ENCODE assay signal across 1 cellular context in genomic region chr19:10769533-10770491, GRCh38.
TF ChIP-seq lines count a peak whose summit lies in the region.

No MANE protein-coding gene starts in this region.

TF ChIP-seq in HepG2, 621 proteins besides CTCF, POLR2A, EP300 and RAD21 (continued from another document and continues in another):
- TF ChIP-seq ARID4A (CRISPR knock-in tag; IDR thresholded peaks at IDR 0.05; ENCODE audit: borderline replicate concordance) (peak; percentile 30; the same call in 1 of the 2 replicates), SMC3 (IDR thresholded peaks at IDR 0.05; ENCODE audit: low read length) (peak; percentile 64), BORCS8-MEF2B (CRISPR knock-in tag; IDR thresholded peaks at IDR 0.05) (no peak), TFE3 (CRISPR knock-in tag; IDR thresholded peaks at IDR 0.05) (peak; percentile 86), HNF1B (CRISPR knock-in tag; IDR thresholded peaks at IDR 0.05) (peak; percentile 62), TBX2 (CRISPR knock-in tag; IDR thresholded peaks at IDR 0.05; ENCODE audit: borderline replicate concordance) (peak; percentile 13; the same call in 1 of the 2 replicates), SIN3A (IDR thresholded peaks at IDR 0.05; ENCODE audit: borderline replicate concordance, low read depth, low read length) (peak; percentile 71; the same call in 1 of the 2 replicates), ZNF460 (CRISPR knock-in tag; IDR thresholded peaks at IDR 0.05; ENCODE audit: borderline replicate concordance) (no peak), TSC22D2 (CRISPR knock-in tag; IDR thresholded peaks at IDR 0.05; ENCODE audit: borderline replicate concordance) (0 out of 2 replicates have a peak, but pooled peaks have one; percentile 59), SETDB1 (CRISPR knock-in tag; IDR thresholded peaks at IDR 0.05; ENCODE audit: borderline replicate concordance) (no peak), KDM5A (IDR thresholded peaks at IDR 0.05; ENCODE audit: borderline replicate concordance, low read length) (no peak), ZBTB7B (CRISPR knock-in tag; IDR thresholded peaks at IDR 0.05) (peak; percentile 52), TCF12 (IDR thresholded peaks at IDR 0.05) (no peak), TCF12 (CRISPR knock-in tag; IDR thresholded peaks at IDR 0.05) (no peak), ZNF501 (CRISPR knock-in tag; IDR thresholded peaks at IDR 0.05) (peak; percentile 70), HOXA3 (CRISPR knock-in tag; IDR thresholded peaks at IDR 0.05) (0 out of 2 replicates have a peak, but pooled peaks have one; percentile 10), ZFP1 (CRISPR knock-in tag; IDR thresholded peaks at IDR 0.05) (no peak), ZNF710 (CRISPR knock-in tag; IDR thresholded peaks at IDR 0.05; ENCODE audit: borderline replicate concordance) (no peak), MXD4 (CRISPR knock-in tag; IDR thresholded peaks at IDR 0.05) (peak; percentile 52; the same call in 1 of the 2 replicates), ZBTB3 (CRISPR knock-in tag; IDR thresholded peaks at IDR 0.05; ENCODE audit: borderline replicate concordance, low read depth) (peak; percentile 97), NFYC (CRISPR knock-in tag; IDR thresholded peaks at IDR 0.05) (peak; percentile 46; the same call in 1 of the 2 replicates), ZBTB7A (CRISPR knock-in tag; IDR thresholded peaks at IDR 0.05) (no peak), ZNF335 (CRISPR knock-in tag; IDR thresholded peaks at IDR 0.05) (peak; percentile 39; the same call in 1 of the 2 replicates), MEF2D (CRISPR knock-in tag; IDR thresholded peaks at IDR 0.05) (0 out of 2 replicates have a peak, but pooled peaks have one; percentile 46), YY1 (IDR thresholded peaks at IDR 0.05; ENCODE audit: insufficient read depth, insufficient replicate concordance, low read depth, low read length) (peak; percentile 30), ZNF280D (CRISPR knock-in tag; IDR thresholded peaks at IDR 0.05) (no peak), NAIF1 (CRISPR knock-in tag; IDR thresholded peaks at IDR 0.05; ENCODE audit: borderline replicate concordance) (peak; percentile 58; the same call in 1 of the 2 replicates), SKIL (CRISPR knock-in tag; IDR thresholded peaks at IDR 0.05; ENCODE audit: borderline replicate concordance) (peak; percentile 23; the same call in 1 of the 2 replicates), TARDBP (CRISPR knock-in tag; IDR thresholded peaks at IDR 0.05) (peak; percentile 40; the same call in 1 of the 2 replicates), ZKSCAN1 (IDR thresholded peaks at IDR 0.05; ENCODE audit: low read length) (no peak), GABPB1 (CRISPR knock-in tag; IDR thresholded peaks at IDR 0.05) (0 out of 2 replicates have a peak, but pooled peaks have one; percentile 20), ZMYM4 (CRISPR knock-in tag; IDR thresholded peaks at IDR 0.05) (peak; percentile 42)
- TF ChIP-seq, protein P1, sequence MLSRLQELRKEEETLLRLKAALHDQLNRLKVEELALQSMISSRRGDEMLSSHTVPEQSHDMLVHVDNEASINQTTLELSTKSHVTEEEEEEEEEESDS (CRISPR knock-in tag; IDR thresholded peaks at IDR 0.05; ENCODE audit: borderline replicate concordance), result no peak
- TF ChIP-seq, protein P2, sequence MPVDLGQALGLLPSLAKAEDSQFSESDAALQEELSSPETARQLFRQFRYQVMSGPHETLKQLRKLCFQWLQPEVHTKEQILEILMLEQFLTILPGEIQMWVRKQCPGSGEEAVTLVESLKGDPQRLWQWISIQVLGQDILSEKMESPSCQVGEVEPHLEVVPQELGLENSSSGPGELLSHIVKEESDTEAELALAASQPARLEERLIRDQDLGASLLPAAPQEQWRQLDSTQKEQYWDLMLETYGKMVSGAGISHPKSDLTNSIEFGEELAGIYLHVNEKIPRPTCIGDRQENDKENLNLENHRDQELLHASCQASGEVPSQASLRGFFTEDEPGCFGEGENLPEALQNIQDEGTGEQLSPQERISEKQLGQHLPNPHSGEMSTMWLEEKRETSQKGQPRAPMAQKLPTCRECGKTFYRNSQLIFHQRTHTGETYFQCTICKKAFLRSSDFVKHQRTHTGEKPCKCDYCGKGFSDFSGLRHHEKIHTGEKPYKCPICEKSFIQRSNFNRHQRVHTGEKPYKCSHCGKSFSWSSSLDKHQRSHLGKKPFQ (CRISPR knock-in tag; IDR thresholded peaks at IDR 0.05; ENCODE audit: insufficient replicate concordance), result peak; percentile 18
- TF ChIP-seq, protein P3, sequence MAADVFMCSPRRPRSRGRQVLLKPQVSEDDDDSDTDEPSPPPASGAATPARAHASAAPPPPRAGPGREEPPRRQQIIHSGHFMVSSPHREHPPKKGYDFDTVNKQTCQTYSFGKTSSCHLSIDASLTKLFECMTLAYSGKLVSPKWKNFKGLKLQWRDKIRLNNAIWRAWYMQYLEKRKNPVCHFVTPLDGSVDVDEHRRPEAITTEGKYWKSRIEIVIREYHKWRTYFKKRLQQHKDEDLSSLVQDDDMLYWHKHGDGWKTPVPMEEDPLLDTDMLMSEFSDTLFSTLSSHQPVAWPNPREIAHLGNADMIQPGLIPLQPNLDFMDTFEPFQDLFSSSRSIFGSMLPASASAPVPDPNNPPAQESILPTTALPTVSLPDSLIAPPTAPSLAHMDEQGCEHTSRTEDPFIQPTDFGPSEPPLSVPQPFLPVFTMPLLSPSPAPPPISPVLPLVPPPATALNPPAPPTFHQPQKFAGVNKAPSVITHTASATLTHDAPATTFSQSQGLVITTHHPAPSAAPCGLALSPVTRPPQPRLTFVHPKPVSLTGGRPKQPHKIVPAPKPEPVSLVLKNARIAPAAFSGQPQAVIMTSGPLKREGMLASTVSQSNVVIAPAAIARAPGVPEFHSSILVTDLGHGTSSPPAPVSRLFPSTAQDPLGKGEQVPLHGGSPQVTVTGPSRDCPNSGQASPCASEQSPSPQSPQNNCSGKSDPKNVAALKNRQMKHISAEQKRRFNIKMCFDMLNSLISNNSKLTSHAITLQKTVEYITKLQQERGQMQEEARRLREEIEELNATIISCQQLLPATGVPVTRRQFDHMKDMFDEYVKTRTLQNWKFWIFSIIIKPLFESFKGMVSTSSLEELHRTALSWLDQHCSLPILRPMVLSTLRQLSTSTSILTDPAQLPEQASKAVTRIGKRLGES (CRISPR knock-in tag; IDR thresholded peaks at IDR 0.05; ENCODE audit: borderline replicate concordance), result no peak
- TF ChIP-seq, protein P4, sequence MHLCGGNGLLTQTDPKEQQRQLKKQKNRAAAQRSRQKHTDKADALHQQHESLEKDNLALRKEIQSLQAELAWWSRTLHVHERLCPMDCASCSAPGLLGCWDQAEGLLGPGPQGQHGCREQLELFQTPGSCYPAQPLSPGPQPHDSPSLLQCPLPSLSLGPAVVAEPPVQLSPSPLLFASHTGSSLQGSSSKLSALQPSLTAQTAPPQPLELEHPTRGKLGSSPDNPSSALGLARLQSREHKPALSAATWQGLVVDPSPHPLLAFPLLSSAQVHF (CRISPR knock-in tag; IDR thresholded peaks at IDR 0.05), result no peak
- TF ChIP-seq, protein P5, sequence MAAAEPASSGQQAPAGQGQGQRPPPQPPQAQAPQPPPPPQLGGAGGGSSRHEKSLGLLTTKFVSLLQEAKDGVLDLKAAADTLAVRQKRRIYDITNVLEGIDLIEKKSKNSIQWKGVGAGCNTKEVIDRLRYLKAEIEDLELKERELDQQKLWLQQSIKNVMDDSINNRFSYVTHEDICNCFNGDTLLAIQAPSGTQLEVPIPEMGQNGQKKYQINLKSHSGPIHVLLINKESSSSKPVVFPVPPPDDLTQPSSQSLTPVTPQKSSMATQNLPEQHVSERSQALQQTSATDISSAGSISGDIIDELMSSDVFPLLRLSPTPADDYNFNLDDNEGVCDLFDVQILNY (CRISPR knock-in tag; conservative IDR thresholded peaks at IDR 0.05), result no peak
